In genomic region chr6:27545271-27546046, GRCh38 we compare ENCODE assay signal across 9 cellular contexts.
DNase-seq lines count a peak whose midpoint lies in the region; ATAC-seq, FAIRE-seq and TF ChIP-seq lines count a peak whose summit lies in the region.
"Had no signal": no experiment of that assay in that cellular context is flagged by ENCODE, and none has a peak within 500 bp of the region (broad histone marks: within the 10 kb centered on the region; RNA-seq: fewer than 3 reads in every experiment).

No MANE protein-coding gene starts in this region.

- no peaks in the 10 kb centered on the region for H3K79me2 ChIP-seq in keratinocyte (ENCODE audit: control insufficient read depth, insufficient read depth, low read length)

- H3K4me1 ChIP-seq in keratinocyte (ENCODE audit: control insufficient read depth, extremely low read depth, insufficient read depth, low read length): no peaks in the 10 kb centered on the region
- no peaks in the 10 kb centered on the region for H3K4me1 ChIP-seq in lower lobe of right lung

- peak overlapping the region; percentile 46 for H3K27ac ChIP-seq in keratinocyte (ENCODE audit: control insufficient read depth, insufficient read depth, low read length)
- H3K27ac ChIP-seq in lower lobe of right lung: no peak overlapping the region
- H3K27ac ChIP-seq: KMS-11 had no signal

- H3K4me3 ChIP-seq in keratinocyte (ENCODE audit: control insufficient read depth in 2 of 3, extremely low read depth in 1 of 3, insufficient read depth in 2 of 3, low read depth in 1 of 3, low read length in 3 of 3) (peak overlapping the region; percentile 39 to 79 (median 56)), lower lobe of right lung (no peak overlapping the region)

- peak overlapping the region; percentile 69 for H3K9ac ChIP-seq in keratinocyte (ENCODE audit: control insufficient read depth, extremely low read depth, insufficient read depth, low read length)
- H3K9ac ChIP-seq: KMS-11 had no signal

- dilution Hi-C loops in keratinocyte (cut with MboI; ENCODE audit: extremely low pct_ligation_motif_present, low sequenced_read_pairs): no loop called here

- ATAC-seq in HG02870 (IDR thresholded peaks at IDR 0.05; ENCODE audit: unreplicated experiment) (peak; percentile 64), lower lobe of right lung (no peak)
- no peak for ATAC-seq in activated T-cell treated with anti-CD3 and anti-CD28 coated beads, Interleukin-2, amount 50 U/mL, for 4 hours

- H3K9me3 Mint-ChIP-seq in activated T-cell treated with anti-CD3 and anti-CD28 coated beads, Interleukin-2, amount 50 U/mL, for 4 hours: peaks cover 12% of the 10 kb centered on the region

- H3K36me3 Mint-ChIP-seq in activated T-cell treated with anti-CD3 and anti-CD28 coated beads, Interleukin-2, amount 50 U/mL, for 4 hours (ENCODE audit: insufficient read depth): no peaks in the 10 kb centered on the region

- DNase-seq in EL (peak; percentile 85), keratinocyte (ENCODE audit: low read depth, low spot score) (peak; percentile 78), NCI-H446 treated with DMSO at 0.1 percent for 48 hours (lab: John Stamatoyannopoulos, UW) (no peak), lower lobe of right lung (no peak), NCI-H345 treated with DMSO at 0.1 percent for 48 hours (lab: John Stamatoyannopoulos, UW; ENCODE audit: unreplicated experiment) (no peak), putamen (ENCODE audit: low spot score) (no peak)
- DNase-seq in activated T-cell treated with anti-CD3 and anti-CD28 coated beads, Interleukin-2, amount 50 U/mL, for 4 hours: no peak

- peaks cover 90% of the 10 kb centered on the region for H3K27me3 Mint-ChIP-seq in activated T-cell treated with anti-CD3 and anti-CD28 coated beads, Interleukin-2, amount 50 U/mL, for 4 hours (ENCODE audit: low read depth)

- H3K4me3 Mint-ChIP-seq in activated T-cell treated with anti-CD3 and anti-CD28 coated beads, Interleukin-2, amount 50 U/mL, for 4 hours: peak overlapping the region; percentile 37

- peak overlapping the region; percentile 70 for H3K4me2 ChIP-seq in keratinocyte (ENCODE audit: control insufficient read depth, extremely low read depth, insufficient read depth, low read depth, low read length)
- H3K4me2 ChIP-seq: KMS-11 had no signal

- peak overlapping the region; percentile 86 for H2AFZ ChIP-seq in keratinocyte (ENCODE audit: control insufficient read depth, low read length)

- H3K9me1 ChIP-seq in keratinocyte (ENCODE audit: control insufficient read depth, extremely low read depth, insufficient read depth, low read length): no peaks in the 10 kb centered on the region

- H3K36me3 ChIP-seq in keratinocyte (ENCODE audit: control insufficient read depth in 2 of 2, extremely low read depth in 1 of 2, insufficient read depth in 2 of 2, low read length in 2 of 2) (no peaks in the 10 kb centered on the region), lower lobe of right lung (no peaks in the 10 kb centered on the region)

- no peaks in the 10 kb centered on the region for H4K20me1 ChIP-seq in keratinocyte (ENCODE audit: control insufficient read depth, extremely low read depth, insufficient read depth, low read length)

- peak; percentile 85 for FAIRE-seq in keratinocyte (lab: Jason Lieb, UNC)

- TF ChIP-seq CTCF in keratinocyte (optimal IDR thresholded peaks at IDR 0.05 in 1 of 3, IDR thresholded peaks at IDR 0.05 in 1 of 3, conservative IDR thresholded peaks at IDR 0.05 in 1 of 3; ENCODE audit: extremely low read depth in 1 of 3, insufficient read depth in 2 of 3, low read length in 3 of 3) (no peak), lower lobe of right lung (IDR thresholded peaks at IDR 0.05) (no peak)

- H3K9me3 ChIP-seq in keratinocyte (ENCODE audit: control insufficient read depth, low read depth, low read length): no peaks in the 10 kb centered on the region
- H3K9me3 ChIP-seq in lower lobe of right lung: no peaks in the 10 kb centered on the region

- intact Hi-C loops in lower lobe of right lung (cut with DNase I): no loop called here

- H3K27me3 ChIP-seq in keratinocyte (ENCODE audit: control insufficient read depth, extremely low read depth, insufficient read depth, low read length) (no peaks in the 10 kb centered on the region), lower lobe of right lung (ENCODE audit: low read depth) (peaks cover 95% of the 10 kb centered on the region)

- peaks cover 7% of the 10 kb centered on the region for H3K4me1 Mint-ChIP-seq in activated T-cell treated with anti-CD3 and anti-CD28 coated beads, Interleukin-2, amount 50 U/mL, for 4 hours (ENCODE audit: low read depth)

Comparison
In these comparisons a context has a peak if more than half of its experiments do, and no peak if none do; other contexts are left out.
1. DNase-seq: peak in EL (single experiment) and keratinocyte (single experiment); none in activated T-cell treated with anti-CD3 and anti-CD28 coated beads, Interleukin-2, amount 50 U/mL, for 4 hours (single experiment), NCI-H446 treated with DMSO at 0.1 percent for 48 hours (single experiment), lower lobe of right lung (single experiment), NCI-H345 treated with DMSO at 0.1 percent for 48 hours (single experiment) and putamen (single experiment).